ENCODE assay signal across 16 cellular contexts in genomic region chr4:2910409-2910808, GRCh38. TPM values are rescaled to one million over a fixed set of nuclear protein-coding genes. Genes with fewer than 3 reads are reported as not detected.
DNase-seq lines count a peak whose midpoint lies in the region; ATAC-seq and TF ChIP-seq lines count a peak whose summit lies in the region.
"Had no signal": no experiment of that assay in that cellular context is flagged by ENCODE, and none has a peak within 500 bp of the region (broad histone marks: within the 10 kb centered on the region; RNA-seq: fewer than 3 reads in every experiment).

No MANE protein-coding gene starts in this region.

- no peak overlapping the region for H3K27ac ChIP-seq in WERI-Rb-1
- H3K27ac ChIP-seq in hepatocyte, result no peak overlapping the region
- H3K27ac ChIP-seq: heart left ventricle, vagina had no signal

- no peaks in the 10 kb centered on the region for H3K9me2 ChIP-seq in hepatocyte (replicated peaks; ENCODE audit: insufficient read depth)

- BruUV-seq in Caco-2 (replicated peaks; lab: Mats Ljungman, UMichigan), result no TSS peak

- no peaks in the 10 kb centered on the region for H3K9me3 Mint-ChIP-seq in Caco-2 (ENCODE audit: unreplicated experiment)
- H3K9me3 Mint-ChIP-seq: activated CD4-positive, alpha-beta T cell treated with anti-CD3 and anti-CD28 coated beads, Interleukin-2, amount 10 ng/mL, durations not matched to agents 7 days and 5 days; naive thymus-derived CD4-positive, alpha-beta T cell had no signal

- H3K27me3 Mint-ChIP-seq in Caco-2 (ENCODE audit: insufficient read depth, unreplicated experiment), result no peaks in the 10 kb centered on the region
- H3K27me3 Mint-ChIP-seq: activated CD4-positive, alpha-beta T cell treated with anti-CD3 and anti-CD28 coated beads, Interleukin-2, amount 10 ng/mL, durations not matched to agents 7 days and 5 days; naive thymus-derived CD4-positive, alpha-beta T cell had no signal

- H3K4me1 ChIP-seq in hepatocyte (ENCODE audit: insufficient read depth) (peaks cover 3% of the 10 kb centered on the region), Caco-2 (peaks cover 22% of the 10 kb centered on the region)
- H3K4me1 ChIP-seq: HAP-1, vagina had no signal

- intact Hi-C loops in Caco-2 (cut with micrococcal nuclease; ENCODE audit: unreplicated experiment), result no loop called here

- TF ChIP-seq CTCF in AG10803 (conservative IDR thresholded peaks at IDR 0.05; ENCODE audit: low read length), result peak; percentile 14; the same call in 1 of the 2 replicates
- TF ChIP-seq CTCF in GM20000 (IDR thresholded peaks at IDR 0.05; ENCODE audit: extremely low read depth, missing control alignments), result peak; percentile 23
- peak; percentile 55 for TF ChIP-seq CTCF in WERI-Rb-1 (IDR thresholded peaks at IDR 0.05; ENCODE audit: low read depth, low read length)
- TF ChIP-seq CTCF in fibroblast of pulmonary artery (IDR thresholded peaks at IDR 0.05; ENCODE audit: low read length, missing control alignments), result peak; percentile 11
- TF ChIP-seq CTCF in hepatocyte (IDR thresholded peaks at IDR 0.05; ENCODE audit: poor library complexity), result no peak
- TF ChIP-seq CTCF in Caco-2 (IDR thresholded peaks at IDR 0.05; ENCODE audit: insufficient read depth in 1 of 2, low read depth in 1 of 2, low read length in 1 of 2, severe bottlenecking in 1 of 2, unreplicated experiment in 1 of 2), result no peak

- CTCF ChIA-PET in Caco-2 (lab: Charles Lee), result no interaction called here

- no peak overlapping the region for H3K4me3 ChIP-seq in AG10803 (ENCODE audit: low read length)
- H3K4me3 ChIP-seq in WERI-Rb-1 (ENCODE audit: low read depth, low read length), result no peak overlapping the region
- H3K4me3 ChIP-seq in fibroblast of pulmonary artery (replicated peaks; ENCODE audit: low read depth, low read length), result no peak overlapping the region
- H3K4me3 ChIP-seq in hepatocyte, result no peak overlapping the region
- H3K4me3 ChIP-seq in Caco-2 (ENCODE audit: low read depth, low read length), result no peak overlapping the region
- H3K4me3 ChIP-seq: HAP-1, heart left ventricle, vagina had no signal

- no peaks in the 10 kb centered on the region for H4K20me1 ChIP-seq in hepatocyte (ENCODE audit: insufficient read depth, poor library complexity, severe bottlenecking)

- H3K9me3 ChIP-seq in WERI-Rb-1 (ENCODE audit: severe bottlenecking) (no peaks in the 10 kb centered on the region), hepatocyte (ENCODE audit: low read depth) (no peaks in the 10 kb centered on the region), Caco-2 (no peaks in the 10 kb centered on the region)
- H3K9me3 ChIP-seq: HAP-1, heart left ventricle, vagina had no signal

- no peaks in the 10 kb centered on the region for H3K27me3 ChIP-seq in WERI-Rb-1 (ENCODE audit: insufficient read depth, low read depth, severe bottlenecking)
- no peaks in the 10 kb centered on the region for H3K27me3 ChIP-seq in hepatocyte
- H3K27me3 ChIP-seq in Caco-2 (replicated peaks; ENCODE audit: control insufficient read depth, insufficient read depth, low read length), result no peaks in the 10 kb centered on the region
- H3K27me3 ChIP-seq: heart left ventricle, vagina had no signal

- H3K4me1 Mint-ChIP-seq in Caco-2 (ENCODE audit: low read depth, unreplicated experiment), result peaks cover 11% of the 10 kb centered on the region

- no peak overlapping the region for H3K27ac Mint-ChIP-seq in Caco-2 (ENCODE audit: unreplicated experiment)
- H3K27ac Mint-ChIP-seq: activated CD4-positive, alpha-beta T cell treated with anti-CD3 and anti-CD28 coated beads, Interleukin-2, amount 10 ng/mL, durations not matched to agents 7 days and 5 days had no signal

- H3K36me3 ChIP-seq in WERI-Rb-1 (peaks cover 96% of the 10 kb centered on the region), hepatocyte (replicated peaks; ENCODE audit: insufficient read depth, low read depth) (no peaks in the 10 kb centered on the region), Caco-2 (ENCODE audit: control insufficient read depth, insufficient read depth, low read length) (peaks cover 9% of the 10 kb centered on the region)

- no peak overlapping the region for H3K4me2 ChIP-seq in hepatocyte

- no peak overlapping the region for H3K4me3 Mint-ChIP-seq in Caco-2 (ENCODE audit: unreplicated experiment)
- H3K4me3 Mint-ChIP-seq: activated CD4-positive, alpha-beta T cell treated with anti-CD3 and anti-CD28 coated beads, Interleukin-2, amount 10 ng/mL, durations not matched to agents 7 days and 5 days; naive thymus-derived CD4-positive, alpha-beta T cell had no signal

- WGBS in hepatocyte (ENCODE audit: low lambda C conversion rate, missing lambda C conversion rate), result 88% methylated on average over 7 of the region's 7 CpGs

- DNase-seq in AG10803 (ENCODE audit: low read depth) (no peak), GM20000 (ENCODE audit: low spot score) (no peak), WERI-Rb-1 (no peak), fibroblast of pulmonary artery (ENCODE audit: low read depth) (no peak), hepatocyte (ENCODE audit: low spot score) (no peak), Caco-2 (no peak), NCI-H2081 (lab: John Stamatoyannopoulos, UW) (no peak)
- DNase-seq: activated CD4-positive, alpha-beta T cell treated with anti-CD3 and anti-CD28 coated beads, Interleukin-2, amount 10 ng/mL, durations not matched to agents 7 days and 5 days; AML-193; DND-41; naive thymus-derived CD4-positive, alpha-beta T cell; stimulated activated CD4-positive, alpha-beta T cell treated with anti-CD3 and anti-CD28 coated beads, Interleukin-2, amount 100 ng/mL, for 48 hours had no signal

- H3K79me2 ChIP-seq in hepatocyte, result peaks cover 12% of the 10 kb centered on the region

- ATAC-seq in GM18519 (IDR thresholded peaks at IDR 0.05; ENCODE audit: low FRiP score, unreplicated experiment), result no peak
- ATAC-seq: naive thymus-derived CD4-positive, alpha-beta T cell had no signal

- POLR2A ChIA-PET in Caco-2 (lab: Charles Lee), result no interaction called here

- H2AFZ ChIP-seq in hepatocyte, result no peak overlapping the region

- peaks cover 88% of the 10 kb centered on the region for H3K36me3 Mint-ChIP-seq in Caco-2 (ENCODE audit: insufficient read depth, unreplicated experiment)

RNA-seq across cellular contexts. Expression of gene NOP14, which starts 52.8 kb away (rescaled TPM):
- total RNA-seq in hepatocyte (18.2 and 22.7 TPM in 2 replicates), Caco-2 (2022) (55.2 and 60.5 TPM in 2 replicates)
- polyA plus RNA-seq in hepatocyte, result 18.8 and 21.7 TPM in 2 replicates

RNA-seq across cellular contexts. Expression of gene GRK4, which starts 53.0 kb away (rescaled TPM):
- total RNA-seq in hepatocyte (4.9 and 5.4 TPM in 2 replicates), Caco-2 (2022) (6.8 and 7.1 TPM in 2 replicates)
- 5.5 and 6.1 TPM in 2 replicates for polyA plus RNA-seq in hepatocyte

Comparison
In these comparisons a context has a peak if more than half of its experiments do, and no peak if none do; other contexts are left out.
1. CTCF ChIP-seq: peak in AG10803 (single experiment), GM20000 (single experiment), WERI-Rb-1 (single experiment) and fibroblast of pulmonary artery (single experiment); none in hepatocyte (single experiment) and Caco-2 (0 of 2).